ENCODE assay signal across 30 cellular contexts in the genomic region with DNA sequence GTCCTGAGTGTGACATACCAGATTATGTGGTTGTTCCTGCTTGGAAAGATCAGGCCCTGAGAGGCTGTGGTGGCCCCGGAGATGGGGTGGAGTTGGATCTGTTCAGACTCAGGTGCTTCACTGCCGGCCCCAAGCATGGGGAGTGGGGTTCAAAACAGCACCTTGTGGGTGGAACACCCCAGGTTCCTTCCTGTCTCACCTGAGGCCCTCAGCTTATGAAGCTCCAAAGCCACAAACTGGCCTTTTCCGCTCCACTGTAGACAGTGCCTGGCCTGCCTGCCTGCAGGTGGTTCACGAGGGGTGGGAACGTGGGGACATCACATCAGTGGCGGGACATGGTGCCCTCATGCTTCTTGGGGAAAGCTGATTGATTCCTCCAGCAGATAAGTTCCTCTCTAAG.
"Had no signal": no experiment of that assay in that cellular context is flagged by ENCODE, and none has a peak within 500 bp of the region (broad histone marks: within the 10 kb centered on the region; RNA-seq: fewer than 3 reads in every experiment).

No MANE protein-coding gene starts in this region.

- H3K36me3 ChIP-seq: ascending aorta, cardiac muscle cell had no signal

- H3K27me3 ChIP-seq: ascending aorta, cardiac muscle cell had no signal

- H3K27ac ChIP-seq: ascending aorta, cardiac muscle cell, VCaP had no signal

- FAIRE-seq: TTC549 had no signal

- H3K9me3 ChIP-seq: ascending aorta had no signal

- DNase-seq: activated B cell treated with CpG ODN at 0.5 μM for 24 hours; activated CD4-positive, alpha-beta memory T cell treated with anti-CD3 and anti-CD28 coated beads for 36 hours; activated CD4-positive, alpha-beta T cell treated with anti-CD3 and anti-CD28 coated beads for 4 hours; activated CD4-positive, alpha-beta T cell treated with anti-CD3 and anti-CD28 coated beads, Interleukin-2, amount 10 ng/mL, durations not matched to agents 24 days and 14 days; activated CD4-positive, alpha-beta T cell treated with anti-CD3 and anti-CD28 coated beads, Interleukin-2, amount 50 U/mL, for 1 hour; activated CD4-positive, alpha-beta T cell treated with anti-CD3 and anti-CD28 coated beads, Interleukin-2, amount 50 U/mL, for 4 hours; activated CD4-positive, CD25-positive, alpha-beta regulatory T cell treated with anti-CD3 and anti-CD28 coated beads, Interleukin-2, amount 50 U/mL, for 72 hours; activated CD8-positive, alpha-beta memory T cell treated with anti-CD3 and anti-CD28 coated beads, Interleukin-2, amount 50 U/mL, for 4 hours; activated CD8-positive, alpha-beta T cell treated with anti-CD3 and anti-CD28 coated beads for 36 hours; activated effector memory CD4-positive, alpha-beta T cell treated with anti-CD3 and anti-CD28 coated beads, Interleukin-2, amount 50 U/mL, for 16 hours; activated gamma-delta T cell treated with Interleukin-2 at 50 U/mL for 16 hours; activated naive CD4-positive, alpha-beta T cell; activated naive CD4-positive, alpha-beta T cell treated with anti-CD3 and anti-CD28 coated beads for 36 hours; activated naive CD8-positive, alpha-beta T cell treated with anti-CD3 and anti-CD28 coated beads, Interleukin-2, amount 10 ng/mL, durations not matched to agents 7 days and 5 days; activated naive CD8-positive, alpha-beta T cell treated with anti-CD3 and anti-CD28 coated beads, Interleukin-2, amount 50 U/mL, for 24 hours; activated T-cell treated with anti-CD3 and anti-CD28 coated beads for 4 hours; activated T-cell treated with anti-CD3 and anti-CD28 coated beads, Interleukin-2, amount 50 U/mL, for 1 hour; activated T-cell treated with anti-CD3 and anti-CD28 coated beads, Interleukin-2, amount 50 U/mL, for 4 hours; activated T-cell treated with anti-CD3 and anti-CD28 coated beads, Interleukin-2, amount 50 U/mL, for 72 hours; amygdala; anterior cingulate cortex; central memory CD4-positive, alpha-beta T cell; T-helper 1 cell; T-helper 2 cell; T-helper 9 cell had no signal

- ATAC-seq: activated CD8-positive, alpha-beta T cell treated with anti-CD3 and anti-CD28 coated beads for 36 hours; activated naive CD8-positive, alpha-beta T cell treated with anti-CD3 and anti-CD28 coated beads, Interleukin-2, amount 50 U/mL, for 24 hours; activated T-cell treated with anti-CD3 and anti-CD28 coated beads, Interleukin-2, amount 50 U/mL, for 4 hours; activated T-cell treated with anti-CD3 and anti-CD28 coated beads, Interleukin-2, amount 50 U/mL, for 72 hours; activated T-helper 17 cell treated with anti-CD3 and anti-CD28 coated beads, Interleukin-2, amount 50 U/mL, for 72 hours had no signal

- H3K4me1 ChIP-seq: ascending aorta had no signal

- H3K4me3 ChIP-seq: ascending aorta, cardiac muscle cell had no signal
